14 cellular contexts compared by ENCODE assay signal in the genomic region with DNA sequence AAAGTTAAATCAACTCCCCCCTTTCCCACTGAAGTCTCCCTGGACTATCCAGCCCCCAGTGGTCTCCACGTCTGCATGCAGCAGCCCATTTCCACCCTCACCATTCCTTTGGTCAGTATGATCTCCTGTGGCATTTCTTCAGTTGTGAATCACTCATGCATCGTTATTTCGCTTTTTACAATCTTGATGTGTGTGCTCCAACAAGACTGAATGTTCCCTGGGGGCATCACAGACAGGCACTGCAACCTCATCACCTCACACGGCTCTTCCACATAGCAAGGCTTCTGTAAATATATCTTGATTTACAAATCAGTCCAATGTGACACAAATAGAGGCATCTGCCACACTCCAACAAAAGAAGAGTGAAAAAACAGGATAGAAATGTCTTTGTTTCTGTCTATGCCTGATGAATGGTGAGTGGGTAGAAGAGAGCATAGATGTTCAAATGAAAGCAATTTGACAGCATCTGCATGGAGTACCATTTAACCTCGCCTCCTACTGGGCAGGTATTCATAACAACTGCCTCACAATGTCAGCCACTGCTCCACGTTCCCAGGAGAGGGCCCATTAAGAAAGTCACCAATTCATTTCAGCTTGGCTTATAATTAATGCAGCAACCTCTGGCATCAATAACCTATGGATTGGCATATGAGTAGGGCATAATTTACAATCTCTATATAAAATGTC. TPM values are rescaled to one million over a fixed set of nuclear protein-coding genes. Genes with fewer than 3 reads are reported as not detected.
A peak's percentile ranks its signal among the peaks of the same experiment; 100 is the strongest.
DNase-seq lines count a peak whose midpoint lies in the region; ATAC-seq and TF ChIP-seq lines count a peak whose summit lies in the region.
"Had no signal": no experiment of that assay in that cellular context is flagged by ENCODE, and none has a peak within 500 bp of the region (broad histone marks: within the 10 kb centered on the region; RNA-seq: fewer than 3 reads in every experiment).

No MANE protein-coding gene starts in this region.

- peaks cover 65% of the 10 kb centered on the region for H3K4me1 Mint-ChIP-seq in activated CD8-positive, alpha-beta T cell treated with anti-CD3 and anti-CD28 coated beads, Interleukin-2, amount 10 ng/mL, durations not matched to agents 7 days and 5 days (ENCODE audit: low read depth)
- H3K4me1 Mint-ChIP-seq in activated CD8-positive, alpha-beta T cell treated with anti-CD3 and anti-CD28 coated beads for 36 hours (ENCODE audit: low read depth) = peaks cover 40% of the 10 kb centered on the region

- WGBS in esophagus muscularis mucosa = 82% methylated on average over 6 of the region's 6 CpGs

- no peak for TF ChIP-seq CTCF in activated CD8-positive, alpha-beta T cell treated with anti-CD3 and anti-CD28 coated beads for 36 hours (IDR thresholded peaks at IDR 0.05)
- no peak for TF ChIP-seq CTCF in esophagus muscularis mucosa (IDR thresholded peaks at IDR 0.05)

- POLR2A ChIA-PET in activated CD8-positive, alpha-beta T cell treated with anti-CD3 and anti-CD28 coated beads, Interleukin-2, amount 10 ng/mL, durations not matched to agents 7 days and 5 days (lab: Charles Lee) = no interaction called here
- POLR2A ChIA-PET in activated CD8-positive, alpha-beta T cell treated with anti-CD3 and anti-CD28 coated beads for 36 hours (lab: Charles Lee) = interaction anchor here (0.6 kb wide), 1 partner anchor 191 kb away, joined by 3 read pairs; no protein-coding TSS in a partner anchor

- no peaks in the 10 kb centered on the region for H3K9me3 Mint-ChIP-seq in activated CD8-positive, alpha-beta T cell treated with anti-CD3 and anti-CD28 coated beads, Interleukin-2, amount 10 ng/mL, durations not matched to agents 7 days and 5 days (ENCODE audit: insufficient read depth)
- H3K9me3 Mint-ChIP-seq in activated CD8-positive, alpha-beta T cell treated with anti-CD3 and anti-CD28 coated beads for 36 hours = no peaks in the 10 kb centered on the region

- no peak overlapping the region for H3K4me3 ChIP-seq in esophagus muscularis mucosa
- H3K4me3 ChIP-seq: testis had no signal

- H3K36me3 ChIP-seq in esophagus muscularis mucosa = peaks cover 0 to 12% (median 0%) of the 10 kb centered on the region in 4 donors

- no peak for TF ChIP-seq POLR2A in esophagus muscularis mucosa (IDR thresholded peaks at IDR 0.05; ENCODE audit: low read depth)

- TF ChIP-seq EP300 in esophagus muscularis mucosa (IDR thresholded peaks at IDR 0.05) = no peak

- no peaks in the 10 kb centered on the region for H3K27me3 ChIP-seq in esophagus muscularis mucosa
- H3K27me3 ChIP-seq: testis had no signal

- no peak for ATAC-seq in activated CD8-positive, alpha-beta T cell treated with anti-CD3 and anti-CD28 coated beads, Interleukin-2, amount 10 ng/mL, durations not matched to agents 7 days and 5 days
- ATAC-seq in activated CD8-positive, alpha-beta T cell treated with anti-CD3 and anti-CD28 coated beads for 36 hours = no peak
- no peak for ATAC-seq in GM21619 (IDR thresholded peaks at IDR 0.05; ENCODE audit: unreplicated experiment)
- ATAC-seq in GM21447 (IDR thresholded peaks at IDR 0.05; ENCODE audit: unreplicated experiment) = no peak
- ATAC-seq: activated CD4-positive, CD25-positive, alpha-beta regulatory T cell treated with anti-CD3 and anti-CD28 coated beads, Interleukin-2, amount 50 U/mL, for 24 hours had no signal

- intact Hi-C loops in activated CD8-positive, alpha-beta T cell treated with anti-CD3 and anti-CD28 coated beads for 36 hours (cut with micrococcal nuclease) = loop anchor here (5.0 to 10.0 kb wide), 3 partner anchors 72 to 304 kb away; no protein-coding TSS in a partner anchor
- intact Hi-C loops in esophagus muscularis mucosa (cut with DNase I) = loop anchor here (10.0 kb wide), 1 partner anchor 324 kb away; a partner anchor contains a TSS

- no peak for DNase-seq in activated CD8-positive, alpha-beta T cell treated with anti-CD3 and anti-CD28 coated beads, Interleukin-2, amount 10 ng/mL, durations not matched to agents 7 days and 5 days
- DNase-seq in activated CD8-positive, alpha-beta T cell treated with anti-CD3 and anti-CD28 coated beads for 36 hours = no peak
- DNase-seq in NCI-H748 (lab: John Stamatoyannopoulos, UW; ENCODE audit: unreplicated experiment) = peak; percentile 76
- DNase-seq in esophagus muscularis mucosa (ENCODE audit: extremely low spot score) = no peak
- DNase-seq in substantia nigra (lab: John Stamatoyannopoulos, UW) = no peak
- no peak for DNase-seq in occipital lobe (lab: John Stamatoyannopoulos, UW)
- DNase-seq: activated gamma-delta T cell, dermis blood vessel endothelial cell, NCI-H1694, RPMI8226, testis had no signal

- H3K9me3 ChIP-seq in esophagus muscularis mucosa = no peaks in the 10 kb centered on the region
- H3K9me3 ChIP-seq: testis had no signal

- H3K27ac Mint-ChIP-seq in activated CD8-positive, alpha-beta T cell treated with anti-CD3 and anti-CD28 coated beads, Interleukin-2, amount 10 ng/mL, durations not matched to agents 7 days and 5 days = peak overlapping the region; percentile 8
- H3K27ac Mint-ChIP-seq in activated CD8-positive, alpha-beta T cell treated with anti-CD3 and anti-CD28 coated beads for 36 hours = no peak overlapping the region

- peaks cover 85 to 86% (median 85%) of the 10 kb centered on the region in 4 donors for H3K4me1 ChIP-seq in esophagus muscularis mucosa

- H3K27ac ChIP-seq in esophagus muscularis mucosa (replicated peaks in 1 of 4) = peak overlapping the region in 3 of 4 donors; percentile 31 to 96 (median 96)
- peak overlapping the region; percentile 60 for H3K27ac ChIP-seq in substantia nigra (ENCODE audit: low read depth, low read length, poor library complexity, severe bottlenecking)

- peak overlapping the region; percentile 92 for H3K4me3 Mint-ChIP-seq in activated CD8-positive, alpha-beta T cell treated with anti-CD3 and anti-CD28 coated beads, Interleukin-2, amount 10 ng/mL, durations not matched to agents 7 days and 5 days
- no peak overlapping the region for H3K4me3 Mint-ChIP-seq in activated CD8-positive, alpha-beta T cell treated with anti-CD3 and anti-CD28 coated beads for 36 hours

- CTCF ChIA-PET in activated CD8-positive, alpha-beta T cell treated with anti-CD3 and anti-CD28 coated beads, Interleukin-2, amount 10 ng/mL, durations not matched to agents 7 days and 5 days (lab: Charles Lee) = interaction anchor here (2.3 to 2.4 kb wide), 2 partner anchors 56 to 151 kb away, joined by 5 to 7 read pairs; no protein-coding TSS in a partner anchor
- CTCF ChIA-PET in activated CD8-positive, alpha-beta T cell treated with anti-CD3 and anti-CD28 coated beads for 36 hours (lab: Charles Lee) = no interaction called here

- peaks cover 55% of the 10 kb centered on the region for H3K36me3 Mint-ChIP-seq in activated CD8-positive, alpha-beta T cell treated with anti-CD3 and anti-CD28 coated beads, Interleukin-2, amount 10 ng/mL, durations not matched to agents 7 days and 5 days (ENCODE audit: low read depth)
- H3K36me3 Mint-ChIP-seq in activated CD8-positive, alpha-beta T cell treated with anti-CD3 and anti-CD28 coated beads for 36 hours (ENCODE audit: low read depth) = peaks cover 15% of the 10 kb centered on the region

- H3K27me3 Mint-ChIP-seq in activated CD8-positive, alpha-beta T cell treated with anti-CD3 and anti-CD28 coated beads, Interleukin-2, amount 10 ng/mL, durations not matched to agents 7 days and 5 days (ENCODE audit: low read depth) = no peaks in the 10 kb centered on the region
- no peaks in the 10 kb centered on the region for H3K27me3 Mint-ChIP-seq in activated CD8-positive, alpha-beta T cell treated with anti-CD3 and anti-CD28 coated beads for 36 hours

RNA-seq across cellular contexts. Expression of a gene that starts 5.2 kb away (rescaled TPM):
- 10 to 100 TPM; 58.6 to 61.7 TPM for total RNA-seq in activated CD8-positive, alpha-beta T cell treated with anti-CD3 and anti-CD28 coated beads, Interleukin-2, amount 10 ng/mL, durations not matched to agents 7 days and 5 days
- 10 to 100 TPM; 24.5 to 25.8 TPM for total RNA-seq in activated CD8-positive, alpha-beta T cell treated with anti-CD3 and anti-CD28 coated beads for 36 hours
- total RNA-seq in esophagus muscularis mucosa = 10 to 100 TPM; 47.8 to 91.7 (median 76.8) TPM
- total RNA-seq in occipital lobe = 6.6 TPM
